24 cellular contexts compared by ENCODE assay signal in genomic region chr20:16208443-16208842, GRCh38.
"Had no signal": no experiment of that assay in that cellular context is flagged by ENCODE, and none has a peak within 500 bp of the region (broad histone marks: within the 10 kb centered on the region; RNA-seq: fewer than 3 reads in every experiment).

No MANE protein-coding gene starts in this region.

- H3K9me3 Mint-ChIP-seq: mesothelial cell of epicardium had no signal

- H3K27me3 ChIP-seq: dorsolateral prefrontal cortex, esophagus squamous epithelium, gastrocnemius medialis, heart right ventricle, left lung had no signal

- H3K27ac Mint-ChIP-seq: mesothelial cell of epicardium had no signal

- ATAC-seq: gastrocnemius medialis, heart right ventricle, left cardiac atrium, left lung, left ventricle myocardium superior, lower lobe of right lung, mucosa of descending colon had no signal

- H3K4me1 Mint-ChIP-seq: mesothelial cell of epicardium had no signal

- FAIRE-seq: colon, endothelial cell of umbilical vein, islet of Langerhans, keratinocyte had no signal

- DNase-seq: dermis blood vessel endothelial cell; dorsolateral prefrontal cortex; effector CD4-positive, alpha-beta T cell; effector memory CD4-positive, alpha-beta T cell; esophagus squamous epithelium; foreskin fibroblast; foreskin melanocyte; gastrocnemius medialis; glutamatergic neuron; head of caudate nucleus; heart right ventricle; hippocampal formation; left cardiac atrium; left lung; left ventricle myocardium superior; lower lobe of right lung; mesenchymal stem cell; mucosa of descending colon had no signal

- H3K36me3 Mint-ChIP-seq: mesothelial cell of epicardium had no signal

- H3K9me3 ChIP-seq: esophagus squamous epithelium, gastrocnemius medialis, heart right ventricle, left lung, lower lobe of right lung, mucosa of descending colon had no signal

- H3K4me1 ChIP-seq: esophagus squamous epithelium, gastrocnemius medialis, heart right ventricle, left lung, lower lobe of right lung had no signal

- H3K36me3 ChIP-seq: esophagus squamous epithelium, gastrocnemius medialis, heart right ventricle, left lung, lower lobe of right lung had no signal

- H3K4me3 Mint-ChIP-seq: mesothelial cell of epicardium had no signal

- H3K27ac ChIP-seq: coronary artery, dorsolateral prefrontal cortex, esophagus squamous epithelium, gastrocnemius medialis, heart right ventricle, left lung, lower lobe of right lung had no signal

- H3K4me3 ChIP-seq: coronary artery, dorsolateral prefrontal cortex, esophagus squamous epithelium, gastrocnemius medialis, heart right ventricle, left lung, lower lobe of right lung, mucosa of descending colon had no signal
